ENCODE assay signal across 18 cellular contexts in the genomic region with DNA sequence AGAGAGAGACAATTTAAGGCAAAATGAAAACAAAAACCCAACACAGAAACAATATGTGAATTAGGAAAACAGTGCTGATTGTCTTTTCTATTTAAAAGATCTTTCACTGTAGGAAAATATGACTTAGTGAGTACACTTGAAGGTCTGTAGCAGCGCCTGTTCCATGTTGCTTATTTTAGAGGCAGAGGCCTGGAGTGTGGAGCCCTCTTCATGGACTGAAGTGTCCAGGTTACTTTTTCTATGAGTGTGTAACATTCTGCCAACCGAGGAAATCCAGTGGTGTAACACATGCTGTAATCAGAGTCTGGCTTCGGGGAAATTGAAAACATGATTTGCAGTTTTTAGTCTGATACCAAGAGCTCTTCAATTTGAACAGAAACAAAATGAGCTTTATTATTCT.
A peak's percentile ranks its signal among the peaks of the same experiment; 100 is the strongest.
DNase-seq lines count a peak whose midpoint lies in the region; ATAC-seq and TF ChIP-seq lines count a peak whose summit lies in the region.
"Had no signal": no experiment of that assay in that cellular context is flagged by ENCODE, and none has a peak within 500 bp of the region (broad histone marks: within the 10 kb centered on the region; RNA-seq: fewer than 3 reads in every experiment).

No MANE protein-coding gene starts in this region.

- H3K4me1 ChIP-seq in GM23338 (ENCODE audit: insufficient read depth) (0 out of 2 replicates have a peak, but pooled peaks cover 4% of the 10 kb centered on the region), lower lobe of right lung (no peaks in the 10 kb centered on the region)

- no peaks in the 10 kb centered on the region for H3K9me3 ChIP-seq in lower lobe of right lung

- H3F3A ChIP-seq in GM23338 (replicated peaks; ENCODE audit: low read depth) = no peaks in the 10 kb centered on the region

- no peaks in the 10 kb centered on the region for H3K36me3 Mint-ChIP-seq in GM23338 (ENCODE audit: low read depth)
- H3K36me3 Mint-ChIP-seq: CD4-positive, alpha-beta memory T cell had no signal

- intact Hi-C loops in Right ventricle myocardium superior (cut with DNase I) = no loop called here
- intact Hi-C loops in Right ventricle myocardium inferior (cut with DNase I) = no loop called here
- intact Hi-C loops in lower lobe of right lung (cut with DNase I) = no loop called here

- TF ChIP-seq CTCF in GM23338 (conservative IDR thresholded peaks at IDR 0.05; ENCODE audit: low read depth in 2 of 2) (no peak), lower lobe of right lung (IDR thresholded peaks at IDR 0.05) (no peak)

- no peaks in the 10 kb centered on the region for H3K79me2 ChIP-seq in GM23338 (replicated peaks; ENCODE audit: insufficient read depth)

- H3K27ac ChIP-seq in GM23338 (ENCODE audit: low read depth) (no peak overlapping the region), lower lobe of right lung (no peak overlapping the region)

- peak overlapping the region; percentile 57; the same call in 1 of the 2 replicates for H2AFZ ChIP-seq in GM23338

- H3K36me3 ChIP-seq in GM23338 (ENCODE audit: insufficient read depth) (no peaks in the 10 kb centered on the region), lower lobe of right lung (no peaks in the 10 kb centered on the region)

- H3K9me2 ChIP-seq in GM23338 (ENCODE audit: insufficient read depth) = 0 out of 2 replicates have a peak, but pooled peaks cover 2% of the 10 kb centered on the region

- H3K27me3 ChIP-seq in GM23338 (ENCODE audit: insufficient read depth) = no peaks in the 10 kb centered on the region
- H3K27me3 ChIP-seq in lower lobe of right lung (ENCODE audit: low read depth) = no peaks in the 10 kb centered on the region

- H3K4me3 ChIP-seq in GM23338 (no peak overlapping the region), lower lobe of right lung (no peak overlapping the region)
- H3K4me3 ChIP-seq: GM12878 had no signal

- no peak overlapping the region for H3K27ac Mint-ChIP-seq in GM23338
- H3K27ac Mint-ChIP-seq: CD4-positive, alpha-beta memory T cell; H9 had no signal

- H3K27me3 Mint-ChIP-seq in GM23338 (ENCODE audit: insufficient read depth, low read depth, poor library complexity) = no peaks in the 10 kb centered on the region

- no peaks in the 10 kb centered on the region; the same call in 1 of the 3 replicates for H3K4me1 Mint-ChIP-seq in GM23338

- ATAC-seq in Right ventricle myocardium superior (ENCODE audit: poor library complexity) (peak; percentile 55), Right ventricle myocardium inferior (no peak), GM23338 (no peak), lower lobe of right lung (peak; percentile 49 to 56), HG03196 (IDR thresholded peaks at IDR 0.05; ENCODE audit: unreplicated experiment) (no peak)
- ATAC-seq: GM12878, HCT116 had no signal

- no peaks in the 10 kb centered on the region for H4K20me1 ChIP-seq in GM23338 (replicated peaks; ENCODE audit: insufficient read depth)

- no peak for DNase-seq in Right ventricle myocardium superior
- DNase-seq in Right ventricle myocardium inferior (ENCODE audit: missing footprints) = no peak
- no peak for DNase-seq in GM23338 (ENCODE audit: low spot score)
- peak; percentile 26 for DNase-seq in OCI-M1 (lab: John Stamatoyannopoulos, UW)
- no peak for DNase-seq in lower lobe of right lung
- no peak for DNase-seq in activated effector memory CD4-positive, alpha-beta T cell treated with anti-CD3 and anti-CD28 coated beads, Interleukin-2, amount 50 U/mL, for 16 hours
- DNase-seq in islet precursor cell = no peak
- DNase-seq: C1 segment of cervical spinal cord; Calu3; CD4-positive, alpha-beta memory T cell; COR-L47; DMS53; EL; GDM1; H9 had no signal

- no peak overlapping the region for H3K4me2 ChIP-seq in GM23338

- no peaks in the 10 kb centered on the region for H3K9me3 Mint-ChIP-seq in GM23338
- H3K9me3 Mint-ChIP-seq: H9 had no signal

- no peak overlapping the region for H3K4me3 Mint-ChIP-seq in GM23338
- H3K4me3 Mint-ChIP-seq: CD4-positive, alpha-beta memory T cell; H9 had no signal

TF ChIP-seq in GM23338, 12 proteins besides CTCF, POLR2A, EP300 and RAD21 (continues in another document):
- no peak for TF ChIP-seq NANOG (IDR thresholded peaks at IDR 0.05; ENCODE audit: borderline replicate concordance)
- no peak for TF ChIP-seq STAT1 (IDR thresholded peaks at IDR 0.05; ENCODE audit: unreplicated experiment)
- no peak for TF ChIP-seq ZNF114 (CRISPR knock-in tag; IDR thresholded peaks at IDR 0.05)
- TF ChIP-seq JUNB (IDR thresholded peaks at IDR 0.05; ENCODE audit: unreplicated experiment) = no peak
- no peak for TF ChIP-seq CREB1 (CRISPR knock-in tag; IDR thresholded peaks at IDR 0.05; ENCODE audit: low read depth)
- TF ChIP-seq, protein P1, sequence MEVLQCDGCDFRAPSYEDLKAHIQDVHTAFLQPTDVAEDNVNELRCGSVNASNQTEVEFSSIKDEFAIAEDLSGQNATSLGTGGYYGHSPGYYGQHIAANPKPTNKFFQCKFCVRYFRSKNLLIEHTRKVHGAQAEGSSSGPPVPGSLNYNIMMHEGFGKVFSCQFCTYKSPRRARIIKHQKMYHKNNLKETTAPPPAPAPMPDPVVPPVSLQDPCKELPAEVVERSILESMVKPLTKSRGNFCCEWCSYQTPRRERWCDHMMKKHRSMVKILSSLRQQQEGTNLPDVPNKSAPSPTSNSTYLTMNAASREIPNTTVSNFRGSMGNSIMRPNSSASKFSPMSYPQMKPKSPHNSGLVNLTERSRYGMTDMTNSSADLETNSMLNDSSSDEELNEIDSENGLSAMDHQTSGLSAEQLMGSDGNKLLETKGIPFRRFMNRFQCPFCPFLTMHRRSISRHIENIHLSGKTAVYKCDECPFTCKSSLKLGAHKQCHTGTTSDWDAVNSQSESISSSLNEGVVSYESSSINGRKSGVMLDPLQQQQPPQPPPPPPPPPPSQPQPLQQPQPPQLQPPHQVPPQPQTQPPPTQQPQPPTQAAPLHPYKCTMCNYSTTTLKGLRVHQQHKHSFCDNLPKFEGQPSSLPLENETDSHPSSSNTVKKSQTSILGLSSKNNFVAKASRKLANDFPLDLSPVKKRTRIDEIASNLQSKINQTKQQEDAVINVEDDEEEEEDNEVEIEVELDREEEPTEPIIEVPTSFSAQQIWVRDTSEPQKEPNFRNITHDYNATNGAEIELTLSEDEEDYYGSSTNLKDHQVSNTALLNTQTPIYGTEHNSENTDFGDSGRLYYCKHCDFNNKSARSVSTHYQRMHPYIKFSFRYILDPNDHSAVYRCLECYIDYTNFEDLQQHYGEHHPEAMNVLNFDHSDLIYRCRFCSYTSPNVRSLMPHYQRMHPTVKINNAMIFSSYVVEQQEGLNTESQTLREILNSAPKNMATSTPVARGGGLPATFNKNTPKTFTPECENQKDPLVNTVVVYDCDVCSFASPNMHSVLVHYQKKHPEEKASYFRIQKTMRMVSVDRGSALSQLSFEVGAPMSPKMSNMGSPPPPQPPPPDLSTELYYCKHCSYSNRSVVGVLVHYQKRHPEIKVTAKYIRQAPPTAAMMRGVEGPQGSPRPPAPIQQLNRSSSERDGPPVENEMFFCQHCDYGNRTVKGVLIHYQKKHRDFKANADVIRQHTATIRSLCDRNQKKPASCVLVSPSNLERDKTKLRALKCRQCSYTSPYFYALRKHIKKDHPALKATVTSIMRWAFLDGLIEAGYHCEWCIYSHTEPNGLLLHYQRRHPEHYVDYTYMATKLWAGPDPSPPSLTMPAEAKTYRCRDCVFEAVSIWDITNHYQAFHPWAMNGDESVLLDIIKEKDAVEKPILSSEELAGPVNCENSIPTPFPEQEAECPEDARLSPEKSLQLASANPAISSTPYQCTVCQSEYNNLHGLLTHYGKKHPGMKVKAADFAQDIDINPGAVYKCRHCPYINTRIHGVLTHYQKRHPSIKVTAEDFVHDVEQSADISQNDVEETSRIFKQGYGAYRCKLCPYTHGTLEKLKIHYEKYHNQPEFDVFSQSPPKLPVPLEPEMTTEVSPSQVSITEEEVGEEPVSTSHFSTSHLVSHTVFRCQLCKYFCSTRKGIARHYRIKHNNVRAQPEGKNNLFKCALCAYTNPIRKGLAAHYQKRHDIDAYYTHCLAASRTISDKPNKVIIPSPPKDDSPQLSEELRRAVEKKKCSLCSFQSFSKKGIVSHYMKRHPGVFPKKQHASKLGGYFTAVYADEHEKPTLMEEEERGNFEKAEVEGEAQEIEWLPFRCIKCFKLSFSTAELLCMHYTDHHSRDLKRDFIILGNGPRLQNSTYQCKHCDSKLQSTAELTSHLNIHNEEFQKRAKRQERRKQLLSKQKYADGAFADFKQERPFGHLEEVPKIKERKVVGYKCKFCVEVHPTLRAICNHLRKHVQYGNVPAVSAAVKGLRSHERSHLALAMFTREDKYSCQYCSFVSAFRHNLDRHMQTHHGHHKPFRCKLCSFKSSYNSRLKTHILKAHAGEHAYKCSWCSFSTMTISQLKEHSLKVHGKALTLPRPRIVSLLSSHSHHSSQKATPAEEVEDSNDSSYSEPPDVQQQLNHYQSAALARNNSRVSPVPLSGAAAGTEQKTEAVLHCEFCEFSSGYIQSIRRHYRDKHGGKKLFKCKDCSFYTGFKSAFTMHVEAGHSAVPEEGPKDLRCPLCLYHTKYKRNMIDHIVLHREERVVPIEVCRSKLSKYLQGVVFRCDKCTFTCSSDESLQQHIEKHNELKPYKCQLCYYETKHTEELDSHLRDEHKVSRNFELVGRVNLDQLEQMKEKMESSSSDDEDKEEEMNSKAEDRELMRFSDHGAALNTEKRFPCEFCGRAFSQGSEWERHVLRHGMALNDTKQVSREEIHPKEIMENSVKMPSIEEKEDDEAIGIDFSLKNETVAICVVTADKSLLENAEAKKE (CRISPR knock-in tag; IDR thresholded peaks at IDR 0.05) = no peak
- no peak for TF ChIP-seq ZNF331 (CRISPR knock-in tag; IDR thresholded peaks at IDR 0.05; ENCODE audit: low read depth)
- TF ChIP-seq EZH2phosphoT487 (IDR thresholded peaks at IDR 0.05; ENCODE audit: unreplicated experiment) = no peak

Comparison
In these comparisons a context has a peak if more than half of its experiments do, and no peak if none do; other contexts are left out.
1. ATAC-seq: peak in Right ventricle myocardium superior (single experiment) and lower lobe of right lung (2 of 2); none in Right ventricle myocardium inferior (single experiment), GM23338 (single experiment) and HG03196 (single experiment).